In genomic region chr19:34277244-34277643, GRCh38 we compare ENCODE assay signal across 26 cellular contexts. TPM values are rescaled to one million over a fixed set of nuclear protein-coding genes. Genes with fewer than 3 reads are reported as not detected.
DNase-seq lines count a peak whose midpoint lies in the region; ATAC-seq and TF ChIP-seq lines count a peak whose summit lies in the region.
"Had no signal": no experiment of that assay in that cellular context is flagged by ENCODE, and none has a peak within 500 bp of the region (broad histone marks: within the 10 kb centered on the region; RNA-seq: fewer than 3 reads in every experiment).

No MANE protein-coding gene starts in this region.

- H3K4me3 Mint-ChIP-seq in activated T-cell treated with anti-CD3 and anti-CD28 coated beads, Interleukin-2, amount 50 U/mL, for 24 hours = no peak overlapping the region
- H3K4me3 Mint-ChIP-seq in activated T-cell treated with anti-CD3 and anti-CD28 coated beads, Interleukin-2, amount 50 U/mL, for 4 hours = no peak overlapping the region
- no peak overlapping the region for H3K4me3 Mint-ChIP-seq in stimulated activated memory B cell treated with anti-CD40 and anti-IgM and Interleukin-4, amounts not matched to agents 10 μg/mL and 1 μg/mL and 100 μg/mL, for 72 hours
- H3K4me3 Mint-ChIP-seq: immature natural killer cell; stimulated activated effector memory CD8-positive, alpha-beta T cell treated with anti-CD3 and anti-CD28 coated beads, Interleukin-12 subunit alpha, Interleukin-12 subunit beta, amount 100 ng/mL, for 72 hours had no signal

- no peaks in the 10 kb centered on the region for H3K9me2 ChIP-seq in SU-DHL-6 (replicated peaks; ENCODE audit: insufficient read depth, low read length)

- H3K9me3 ChIP-seq in SU-DHL-6 (ENCODE audit: insufficient read depth, low read length) = no peaks in the 10 kb centered on the region
- H3K9me3 ChIP-seq: BE2C, left ventricle myocardium inferior, tibial artery had no signal

- H4K20me1 ChIP-seq in SU-DHL-6 (ENCODE audit: low read depth, low read length) = no peaks in the 10 kb centered on the region

- no peak for ATAC-seq in activated T-cell treated with anti-CD3 and anti-CD28 coated beads, Interleukin-2, amount 50 U/mL, for 4 hours
- no peak for ATAC-seq in stimulated activated memory B cell treated with anti-CD40 and anti-IgM and Interleukin-4, amounts not matched to agents 10 μg/mL and 1 μg/mL and 100 μg/mL, for 72 hours
- no peak for ATAC-seq in HG02610 (IDR thresholded peaks at IDR 0.05; ENCODE audit: unreplicated experiment)
- ATAC-seq: stimulated activated effector memory CD8-positive, alpha-beta T cell treated with anti-CD3 and anti-CD28 coated beads, Interleukin-12 subunit alpha, Interleukin-12 subunit beta, amount 100 ng/mL, for 72 hours had no signal

- peaks cover 57% of the 10 kb centered on the region for H3K4me1 Mint-ChIP-seq in activated T-cell treated with anti-CD3 and anti-CD28 coated beads, Interleukin-2, amount 50 U/mL, for 24 hours (ENCODE audit: low read depth)
- peaks cover 51% of the 10 kb centered on the region for H3K4me1 Mint-ChIP-seq in activated T-cell treated with anti-CD3 and anti-CD28 coated beads, Interleukin-2, amount 50 U/mL, for 4 hours (ENCODE audit: low read depth)
- H3K4me1 Mint-ChIP-seq in stimulated activated memory B cell treated with anti-CD40 and anti-IgM and Interleukin-4, amounts not matched to agents 10 μg/mL and 1 μg/mL and 100 μg/mL, for 72 hours = peaks cover 58% of the 10 kb centered on the region

- H3F3A ChIP-seq in SU-DHL-6 (ENCODE audit: insufficient read depth) = no peaks in the 10 kb centered on the region; the same call in 1 of the 2 replicates

- peaks cover 5% of the 10 kb centered on the region for H3K9me3 Mint-ChIP-seq in activated T-cell treated with anti-CD3 and anti-CD28 coated beads, Interleukin-2, amount 50 U/mL, for 24 hours
- no peaks in the 10 kb centered on the region for H3K9me3 Mint-ChIP-seq in activated T-cell treated with anti-CD3 and anti-CD28 coated beads, Interleukin-2, amount 50 U/mL, for 4 hours
- no peaks in the 10 kb centered on the region for H3K9me3 Mint-ChIP-seq in stimulated activated memory B cell treated with anti-CD40 and anti-IgM and Interleukin-4, amounts not matched to agents 10 μg/mL and 1 μg/mL and 100 μg/mL, for 72 hours
- H3K9me3 Mint-ChIP-seq: immature natural killer cell; stimulated activated effector memory CD8-positive, alpha-beta T cell treated with anti-CD3 and anti-CD28 coated beads, Interleukin-12 subunit alpha, Interleukin-12 subunit beta, amount 100 ng/mL, for 72 hours had no signal

- H3K36me3 ChIP-seq in SU-DHL-6 (ENCODE audit: low read length) = no peaks in the 10 kb centered on the region
- H3K36me3 ChIP-seq: BE2C had no signal

- peak overlapping the region; percentile 33 for H3K4me2 ChIP-seq in SU-DHL-6 (ENCODE audit: low read depth, low read length, poor library complexity, severe bottlenecking)

- 0 out of 2 replicates have a peak overlapping the region, but pooled peaks have one; percentile 1 for H3K9ac ChIP-seq in SU-DHL-6 (ENCODE audit: low read length)

- H2AFZ ChIP-seq in SU-DHL-6 (ENCODE audit: low read depth, low read length, severe bottlenecking) = no peak overlapping the region

- no peaks in the 10 kb centered on the region for H3K27me3 ChIP-seq in SU-DHL-6 (ENCODE audit: low read length)
- H3K27me3 ChIP-seq: BE2C, tibial artery had no signal

- H3K79me2 ChIP-seq in SU-DHL-6 (ENCODE audit: insufficient read depth, low read length) = peaks cover 37% of the 10 kb centered on the region; the same call in 1 of the 2 replicates

- DNase-seq in activated T-cell treated with anti-CD3 and anti-CD28 coated beads, Interleukin-2, amount 50 U/mL, for 24 hours = no peak
- DNase-seq in activated T-cell treated with anti-CD3 and anti-CD28 coated beads, Interleukin-2, amount 50 U/mL, for 4 hours = no peak
- DNase-seq in NCI-H128 (lab: John Stamatoyannopoulos, UW; ENCODE audit: unreplicated experiment) = no peak
- DNase-seq in NCI-H2171 (lab: John Stamatoyannopoulos, UW) = no peak
- DNase-seq: 8988T; activated CD4-positive, alpha-beta T cell treated with anti-CD3 and anti-CD28 coated beads, Interleukin-2, amount 50 U/mL, for 1 hour; activated effector memory CD4-positive, alpha-beta T cell treated with anti-CD3 and anti-CD28 coated beads, Interleukin-2, amount 50 U/mL, for 16 hours; amniotic stem cell; BE2C; Calu3; central memory CD4-positive, alpha-beta T cell; GOT3; immature natural killer cell; left ventricle myocardium inferior; NCI-H1105 treated with DMSO at 0.1 percent for 48 hours; NCI-H2081; NCI-H446; SHP77; stimulated activated CD4-positive, alpha-beta T cell treated with anti-CD3 and anti-CD28 coated beads, Interleukin-2, amount 100 ng/mL, for 24 hours; tibial artery had no signal

- no peak for TF ChIP-seq CTCF in SU-DHL-6 (IDR thresholded peaks at IDR 0.05; ENCODE audit: insufficient read depth, low read length, poor library complexity, severe bottlenecking)

- H3K4me3 ChIP-seq in SU-DHL-6 (ENCODE audit: insufficient read depth, low read length, poor library complexity, severe bottlenecking) = no peak overlapping the region
- H3K4me3 ChIP-seq: left ventricle myocardium inferior, tibial artery had no signal

- H3K36me3 Mint-ChIP-seq in activated T-cell treated with anti-CD3 and anti-CD28 coated beads, Interleukin-2, amount 50 U/mL, for 24 hours (ENCODE audit: low read depth) = peaks cover 14% of the 10 kb centered on the region
- peaks cover 18% of the 10 kb centered on the region for H3K36me3 Mint-ChIP-seq in activated T-cell treated with anti-CD3 and anti-CD28 coated beads, Interleukin-2, amount 50 U/mL, for 4 hours (ENCODE audit: insufficient read depth)
- H3K36me3 Mint-ChIP-seq in stimulated activated memory B cell treated with anti-CD40 and anti-IgM and Interleukin-4, amounts not matched to agents 10 μg/mL and 1 μg/mL and 100 μg/mL, for 72 hours = peaks cover 12% of the 10 kb centered on the region

- peak overlapping the region; percentile 44 for H3K27ac ChIP-seq in SU-DHL-6 (ENCODE audit: low read depth, low read length)
- H3K27ac ChIP-seq in cingulate gyrus (ENCODE audit: low read depth, low read length) = peak overlapping the region; percentile 21
- H3K27ac ChIP-seq: epithelial cell of prostate, left ventricle myocardium inferior, tibial artery had no signal

- H3K27ac Mint-ChIP-seq in activated T-cell treated with anti-CD3 and anti-CD28 coated beads, Interleukin-2, amount 50 U/mL, for 24 hours = peak overlapping the region; percentile 51
- H3K27ac Mint-ChIP-seq in stimulated activated memory B cell treated with anti-CD40 and anti-IgM and Interleukin-4, amounts not matched to agents 10 μg/mL and 1 μg/mL and 100 μg/mL, for 72 hours = peak overlapping the region; percentile 46
- H3K27ac Mint-ChIP-seq: immature natural killer cell; stimulated activated effector memory CD8-positive, alpha-beta T cell treated with anti-CD3 and anti-CD28 coated beads, Interleukin-12 subunit alpha, Interleukin-12 subunit beta, amount 100 ng/mL, for 72 hours had no signal

- no peaks in the 10 kb centered on the region for H3K27me3 Mint-ChIP-seq in activated T-cell treated with anti-CD3 and anti-CD28 coated beads, Interleukin-2, amount 50 U/mL, for 24 hours
- H3K27me3 Mint-ChIP-seq in activated T-cell treated with anti-CD3 and anti-CD28 coated beads, Interleukin-2, amount 50 U/mL, for 4 hours (ENCODE audit: low read depth) = no peaks in the 10 kb centered on the region
- no peaks in the 10 kb centered on the region for H3K27me3 Mint-ChIP-seq in stimulated activated memory B cell treated with anti-CD40 and anti-IgM and Interleukin-4, amounts not matched to agents 10 μg/mL and 1 μg/mL and 100 μg/mL, for 72 hours

RNA-seq across cellular contexts. Expression of gene GARRE1, which starts 22.9 kb away (rescaled TPM):
- 1 to 10 TPM; 8.1 to 8.9 (median 8.4) TPM for total RNA-seq in activated T-cell treated with anti-CD3 and anti-CD28 coated beads, Interleukin-2, amount 50 U/mL, for 4 hours
